ENCODE assay signal across 14 cellular contexts in the genomic region with DNA sequence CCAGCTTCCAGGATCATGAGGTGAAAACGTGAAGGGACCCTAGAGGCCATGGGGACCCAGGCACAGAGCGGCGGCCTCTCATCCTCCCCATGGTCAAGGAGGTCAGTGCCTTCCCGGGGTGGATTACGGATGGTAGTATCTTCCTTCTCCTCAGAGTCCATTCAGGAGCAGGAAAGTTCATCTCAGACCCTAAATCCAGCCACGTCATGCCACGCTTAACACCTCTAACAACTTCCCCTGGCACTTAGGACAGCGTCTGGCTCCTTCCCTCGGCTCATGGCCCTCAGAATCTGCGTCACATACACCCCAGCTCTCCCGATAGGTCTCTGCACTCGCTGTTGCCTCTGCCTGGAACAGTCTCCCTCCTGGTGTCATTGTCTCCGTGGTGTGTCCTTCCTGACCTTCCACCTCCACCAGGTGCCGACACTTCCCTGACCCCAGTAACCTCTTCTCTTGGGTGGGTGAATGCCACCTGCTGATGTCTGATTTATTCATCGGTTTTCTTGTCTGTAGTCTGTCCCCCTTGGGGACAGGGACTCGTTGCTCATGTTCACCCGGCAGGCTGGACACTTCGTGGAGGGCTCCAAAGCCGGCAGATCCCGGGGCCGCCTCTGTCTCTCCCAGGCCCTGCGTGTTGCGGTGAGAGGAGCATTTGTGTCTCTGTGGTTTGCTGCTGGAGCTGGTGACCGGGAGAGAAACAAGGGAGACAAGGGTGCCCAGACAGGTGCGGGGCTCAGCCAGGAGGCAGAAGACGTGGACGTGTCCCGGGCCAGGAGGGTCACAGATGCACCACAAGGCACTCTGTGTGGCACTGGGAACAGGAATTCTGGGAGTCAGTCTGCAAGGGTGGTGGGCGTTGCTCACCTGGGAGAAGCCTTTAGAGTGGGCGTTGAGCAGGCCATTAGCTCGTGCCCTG. TPM values are rescaled to one million over a fixed set of nuclear protein-coding genes. Genes with fewer than 3 reads are reported as not detected.
DNase-seq lines count a peak whose midpoint lies in the region; ATAC-seq, FAIRE-seq and TF ChIP-seq lines count a peak whose summit lies in the region.
"Had no signal": no experiment of that assay in that cellular context is flagged by ENCODE, and none has a peak within 500 bp of the region (broad histone marks: within the 10 kb centered on the region; RNA-seq: fewer than 3 reads in every experiment).

No MANE protein-coding gene starts in this region.

- no peak overlapping the region for H3K27ac ChIP-seq in HepG2 (ENCODE audit: extremely low read length, insufficient read depth, low read length)

- WGBS in HepG2 (ENCODE audit: low lambda C conversion rate): 81% methylated on average over 27 of the region's 31 CpGs

- no peak for TF ChIP-seq CTCF in natural killer cell (IDR thresholded peaks at IDR 0.05)
- TF ChIP-seq CTCF in HepG2 (CRISPR knock-in tag; IDR thresholded peaks at IDR 0.05): 0 out of 2 replicates have a peak, but pooled peaks have one; percentile 15
- TF ChIP-seq CTCF in GM13976 (IDR thresholded peaks at IDR 0.05; ENCODE audit: borderline replicate concordance, control extremely low read depth, extremely low read depth, insufficient read depth, missing control alignments): no peak

- POLR2A ChIA-PET in HepG2 (lab: Yijun Ruan, JAX): no interaction called here

- H3K9me3 ChIP-seq in HepG2 (ENCODE audit: low read length): no peaks in the 10 kb centered on the region

- H3K9me3 Mint-ChIP-seq in natural killer cell treated with Interleukin-12 subunit alpha and Interleukin-12 subunit beta and Interleukin-15 and Interleukin-18, amount 100 ng/mL, for 72 hours: no peaks in the 10 kb centered on the region
- H3K9me3 Mint-ChIP-seq in natural killer cell: no peaks in the 10 kb centered on the region

- H3K36me3 Mint-ChIP-seq in natural killer cell treated with Interleukin-12 subunit alpha and Interleukin-12 subunit beta and Interleukin-15 and Interleukin-18, amount 100 ng/mL, for 72 hours: no peaks in the 10 kb centered on the region
- H3K36me3 Mint-ChIP-seq in natural killer cell: peaks cover 5% of the 10 kb centered on the region
- H3K36me3 Mint-ChIP-seq: brain had no signal

- no peak for ATAC-seq in natural killer cell treated with Interleukin-12 subunit alpha and Interleukin-12 subunit beta and Interleukin-15 and Interleukin-18, amount 100 ng/mL, for 72 hours
- ATAC-seq in natural killer cell (no peak), HepG2 (no peak)
- ATAC-seq: SK-N-SH treated with all-trans-retinoic acid at 6 μM for 48 hours had no signal

- H3K4me3 Mint-ChIP-seq in natural killer cell treated with Interleukin-12 subunit alpha and Interleukin-12 subunit beta and Interleukin-15 and Interleukin-18, amount 100 ng/mL, for 72 hours: peak overlapping the region; percentile 28
- no peak overlapping the region for H3K4me3 Mint-ChIP-seq in natural killer cell

- TF ChIP-seq RAD21 in HepG2 (CRISPR knock-in tag; IDR thresholded peaks at IDR 0.05): no peak

- FAIRE-seq in RCC 7860 (lab: Jason Lieb, UNC): no peak
- FAIRE-seq in HepG2 (lab: Jason Lieb, UNC): no peak
- FAIRE-seq: GM19239, urothelium cell line had no signal

- no peaks in the 10 kb centered on the region for H3K79me2 ChIP-seq in HepG2 (ENCODE audit: insufficient read depth, low read length)

- TF ChIP-seq EP300 in HepG2 (IDR thresholded peaks at IDR 0.05; ENCODE audit: low read depth in 2 of 2, low read length in 2 of 2) (no peak), HepG2 (CRISPR knock-in tag; IDR thresholded peaks at IDR 0.05; ENCODE audit: borderline replicate concordance) (no peak)

- in situ Hi-C loops in HepG2 (cut with HindIII; ENCODE audit: extremely low pct_ligation_motif_present, low pct_unique_long_range_greater_than_20kb): loop anchor here (10.0 kb wide), 1 partner anchor 171 kb away; no protein-coding TSS in a partner anchor
- in situ Hi-C loops in GM13976 (cut with MboI; ENCODE audit: low sequenced_read_pairs, unreplicated experiment): loop anchor here (25.0 kb wide), 2 partner anchors 183 to 342 kb away; a partner anchor contains a TSS

- intact Hi-C loops in natural killer cell (cut with micrococcal nuclease) (loop anchor here (10.0 kb wide), 1 partner anchor 129 kb away; no protein-coding TSS in a partner anchor), HepG2 (cut with micrococcal nuclease; ENCODE audit: unreplicated experiment) (loop anchor here (10.0 kb wide), 1 partner anchor 1099 kb away; a partner anchor contains a TSS)

- H3K9ac ChIP-seq in HepG2 (ENCODE audit: insufficient read depth, low read depth, low read length): no peak overlapping the region

- no peaks in the 10 kb centered on the region for H4K20me1 ChIP-seq in HepG2 (ENCODE audit: insufficient read depth, low read length)

- BruUV-seq in HepG2 (replicated peaks; lab: Mats Ljungman, UMichigan): no TSS peak

- H3K4me1 Mint-ChIP-seq in natural killer cell treated with Interleukin-12 subunit alpha and Interleukin-12 subunit beta and Interleukin-15 and Interleukin-18, amount 100 ng/mL, for 72 hours (ENCODE audit: low read depth in 2 of 2): peaks cover 50 to 51% of the 10 kb centered on the region in 2 donors
- H3K4me1 Mint-ChIP-seq in natural killer cell: peaks cover 39 to 70% of the 10 kb centered on the region in 2 donors

- H3K36me3 ChIP-seq in HepG2 (replicated peaks in 1 of 2; ENCODE audit: control insufficient read depth in 1 of 2, insufficient read depth in 2 of 2, low read length in 2 of 2): no peaks in the 10 kb centered on the region

- H3K4me3 ChIP-seq in HepG2 (replicated peaks in 1 of 3; ENCODE audit: insufficient read depth in 1 of 3, low read depth in 2 of 3, low read length in 3 of 3): no peak overlapping the region

- peaks cover 43% of the 10 kb centered on the region for H3K4me1 ChIP-seq in HepG2 (ENCODE audit: insufficient read depth, low read length)

- H3K27me3 Mint-ChIP-seq in natural killer cell treated with Interleukin-12 subunit alpha and Interleukin-12 subunit beta and Interleukin-15 and Interleukin-18, amount 100 ng/mL, for 72 hours: peaks cover 0 to 6% of the 10 kb centered on the region in 2 donors
- peaks cover 0 to 5% of the 10 kb centered on the region in 2 donors for H3K27me3 Mint-ChIP-seq in natural killer cell (ENCODE audit: low read depth in 2 of 2)

- peak overlapping the region; percentile 23 to 65 for H3K27ac Mint-ChIP-seq in natural killer cell treated with Interleukin-12 subunit alpha and Interleukin-12 subunit beta and Interleukin-15 and Interleukin-18, amount 100 ng/mL, for 72 hours
- H3K27ac Mint-ChIP-seq in natural killer cell: peak overlapping the region in 1 of 2 donors; percentile 55

- H3K4me2 ChIP-seq in HepG2 (ENCODE audit: low read depth, low read length): no peak overlapping the region

- H3K27me3 ChIP-seq in HepG2 (ENCODE audit: control insufficient read depth in 1 of 2, insufficient read depth in 2 of 2, low read length in 2 of 2): no peaks in the 10 kb centered on the region

- TF ChIP-seq POLR2A in HepG2 (IDR thresholded peaks at IDR 0.05; ENCODE audit: insufficient read depth in 1 of 2, low read depth in 2 of 2, low read length in 2 of 2): no peak

- DNase-seq in natural killer cell treated with Interleukin-12 subunit alpha and Interleukin-12 subunit beta and Interleukin-15 and Interleukin-18, amount 100 ng/mL, for 72 hours (ENCODE audit: low spot score): no peak
- DNase-seq in natural killer cell (no peak), RCC 7860 (ENCODE audit: low spot score) (peak; percentile 35), HepG2 (ENCODE audit: low spot score) (no peak), anterior cingulate cortex (lab: John Stamatoyannopoulos, UW) (no peak), GM13976 (ENCODE audit: low spot score) (no peak), middle frontal gyrus (ENCODE audit: extremely low spot score, low spot score) (no peak)
- no peak for DNase-seq in activated CD4-positive, CD25-positive, alpha-beta regulatory T cell treated with anti-CD3 and anti-CD28 coated beads, Interleukin-2, amount 50 U/mL, for 72 hours
- DNase-seq: NCI-H2107; NK-92 treated with Interleukin-12 subunit alpha and Interleukin-12 subunit beta, amount 100 ng/mL, for 24 hours had no signal

- CTCF ChIA-PET in HepG2 (lab: Yijun Ruan, JAX; ENCODE audit: low intra/inter-chr PET ratio, low total read pairs): no interaction called here

- H2AFZ ChIP-seq in HepG2 (ENCODE audit: low read length): no peak overlapping the region

TF ChIP-seq in HepG2, 621 proteins besides CTCF, POLR2A, EP300 and RAD21:
- TF ChIP-seq ZNF652 (CRISPR knock-in tag; IDR thresholded peaks at IDR 0.05; ENCODE audit: borderline replicate concordance, low read depth) (no peak), STAG1 (CRISPR knock-in tag; IDR thresholded peaks at IDR 0.05) (0 out of 2 replicates have a peak, but pooled peaks have one; percentile 16)

RNA-seq across cellular contexts. Expression of a gene that starts 1.4 kb away (rescaled TPM):
- not detected for total RNA-seq in natural killer cell treated with Interleukin-12 subunit alpha and Interleukin-12 subunit beta and Interleukin-15 and Interleukin-18, amount 100 ng/mL, for 72 hours
- total RNA-seq in natural killer cell: 1 to 10 TPM in 2 of 3 donors, not detected in 1; 1.1 to 1.2 TPM
- total RNA-seq in HepG2 (2016; rRNA removed; fragmentation: Illumina TruSeq; extraction: Trizol): 0.17 and 0.33 TPM in 2 replicates
- total RNA-seq in HepG2 (2016; cell fraction: cytosol; rRNA removed; fragmentation: Illumina TruSeq; extraction: Trizol; ENCODE audit: low read depth): 0.40 TPM in 1 of 2 replicates, not detected in the other
- 0.30 and 0.54 TPM in 2 replicates for total RNA-seq in HepG2 (2016; cell fraction: insoluble cytoplasmic fraction; rRNA removed; fragmentation: Illumina TruSeq; extraction: Trizol)
- total RNA-seq in HepG2 (2016; cell fraction: membrane; rRNA removed; fragmentation: Illumina TruSeq; extraction: Trizol): 0.28 and 0.34 TPM in 2 replicates
- 0.28 and 0.60 TPM in 2 replicates for total RNA-seq in HepG2 (2016; cell fraction: nucleus; rRNA removed; fragmentation: Illumina TruSeq; extraction: Trizol)
- polyA plus RNA-seq in HepG2 (2011; rRNA removed): 1.6 and 1.8 TPM in 2 replicates
- polyA plus RNA-seq in HepG2 (2011; cell fraction: cytosol; rRNA removed): 1.0 and 1.6 TPM in 2 replicates
- 1.6 and 2.7 TPM in 2 replicates for polyA plus RNA-seq in HepG2 (2011; cell fraction: nucleus; rRNA removed)
- polyA plus RNA-seq in HepG2 (2012): 0.12 and 0.20 TPM in 2 replicates
- polyA plus RNA-seq in HepG2 (2016; cell fraction: cytosol; fragmentation: Illumina TruSeq; extraction: Trizol; ENCODE audit: low read depth): 0.37 and 0.49 TPM in 2 replicates
- 0.14 and 0.45 TPM in 2 replicates for polyA plus RNA-seq in HepG2 (2016; cell fraction: insoluble cytoplasmic fraction; fragmentation: Illumina TruSeq; extraction: Trizol; ENCODE audit: low read depth)
- 0.34 and 0.61 TPM in 2 replicates for polyA plus RNA-seq in HepG2 (2016; cell fraction: membrane; fragmentation: Illumina TruSeq; extraction: Trizol; ENCODE audit: low read depth)
- 0.39 TPM in 1 of 2 replicates, not detected in the other for polyA plus RNA-seq in HepG2 (2016; cell fraction: nucleus; fragmentation: Illumina TruSeq; extraction: Trizol; ENCODE audit: insufficient read depth, low read depth)
- polyA minus RNA-seq in HepG2 (2011; rRNA and poly(A)+ RNA removed; ENCODE audit: low replicate concordance): 0.58 and 2.6 TPM in 2 replicates
- 0.35 and 0.79 TPM in 2 replicates for polyA minus RNA-seq in HepG2 (2011; cell fraction: cytosol; rRNA and poly(A)+ RNA removed)
- polyA minus RNA-seq in HepG2 (2011; cell fraction: nucleus; rRNA and poly(A)+ RNA removed): 1.8 and 1.9 TPM in 2 replicates
